ENCODE assay signal across 2 cellular contexts in genomic region chr15:75282572-75282971, GRCh38. TPM values are rescaled to one million over a fixed set of nuclear protein-coding genes. Genes with fewer than 3 reads are reported as not detected.
"Had no signal": no experiment of that assay in that cellular context is flagged by ENCODE, and none has a peak within 500 bp of the region (broad histone marks: within the 10 kb centered on the region; RNA-seq: fewer than 3 reads in every experiment).

A gene with protein sequence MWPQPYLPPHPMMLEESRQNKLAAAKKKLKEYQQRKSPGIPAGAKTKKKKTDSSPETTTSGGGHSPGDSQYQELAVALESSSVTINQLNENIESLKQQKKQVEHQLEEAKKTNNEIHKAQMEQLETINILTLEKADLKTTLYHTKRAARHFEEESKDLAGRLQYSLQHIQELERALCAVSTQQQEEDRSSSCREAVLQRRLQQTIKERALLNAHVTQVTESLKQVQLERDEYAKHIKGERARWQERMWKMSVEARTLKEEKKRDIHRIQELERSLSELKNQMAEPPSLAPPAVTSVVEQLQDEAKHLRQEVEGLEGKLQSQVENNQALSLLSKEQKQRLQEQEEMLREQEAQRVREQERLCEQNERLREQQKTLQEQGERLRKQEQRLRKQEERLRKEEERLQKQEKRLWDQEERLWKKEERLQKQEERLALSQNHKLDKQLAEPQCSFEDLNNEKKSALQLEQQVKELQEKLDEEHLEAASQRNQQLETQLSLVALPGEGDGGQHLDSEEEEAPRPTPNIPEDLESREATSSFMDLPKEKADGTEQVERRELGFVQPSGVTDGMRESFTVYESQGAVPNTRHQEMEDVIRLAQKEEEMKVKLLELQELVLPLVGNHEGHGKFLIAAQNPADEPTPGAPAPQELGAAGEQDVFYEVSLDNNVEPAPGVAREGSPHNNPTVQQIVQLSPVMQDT (plus strand): TSS chr15:75282835. CDS start chr15:75282876, 41 bp downstream.

RNA-seq across cellular contexts. Expression of the gene that starts here (rescaled TPM):
- total RNA-seq: G401, GM12878 had no signal
- polyA plus RNA-seq: GM12878 had no signal
